Comparison of ENCODE assay signal across 18 cellular contexts in the genomic region with DNA sequence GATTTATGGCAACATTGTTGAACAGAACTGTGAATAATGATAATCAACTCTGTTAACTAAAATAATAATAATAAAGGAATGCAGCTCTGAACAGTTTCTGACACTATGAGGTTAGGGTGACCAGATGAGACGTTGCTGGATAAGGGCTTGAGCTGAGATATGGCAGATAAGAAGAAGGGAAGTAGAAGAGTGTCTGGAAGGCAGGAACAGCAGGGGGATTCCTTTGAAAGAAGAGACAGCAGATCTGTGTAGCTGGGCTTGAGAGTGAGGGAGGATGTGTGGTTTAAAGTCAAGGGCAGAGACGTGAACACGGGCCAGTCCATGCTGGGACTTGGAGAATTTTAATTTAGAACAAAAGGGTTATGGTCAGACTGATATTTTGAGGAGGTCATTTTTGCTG.
"Had no signal": no experiment of that assay in that cellular context is flagged by ENCODE, and none has a peak within 500 bp of the region (broad histone marks: within the 10 kb centered on the region; RNA-seq: fewer than 3 reads in every experiment).

No MANE protein-coding gene starts in this region.

- H3K9me3 ChIP-seq: colonic mucosa, heart right ventricle, suprapubic skin, thyroid gland had no signal

- H3K4me1 Mint-ChIP-seq: naive B cell; stimulated activated effector memory CD8-positive, alpha-beta T cell treated with anti-CD3 and anti-CD28 coated beads, Interleukin-12 subunit alpha, Interleukin-12 subunit beta, amount 100 ng/mL, for 72 hours had no signal

- H3K27me3 ChIP-seq: colonic mucosa, heart right ventricle, suprapubic skin, thyroid gland had no signal

- H3K9me3 Mint-ChIP-seq: stimulated activated effector memory CD8-positive, alpha-beta T cell treated with anti-CD3 and anti-CD28 coated beads, Interleukin-12 subunit alpha, Interleukin-12 subunit beta, amount 100 ng/mL, for 72 hours had no signal

- H3K4me3 ChIP-seq: colonic mucosa, heart right ventricle, lung, suprapubic skin, thyroid gland had no signal

- H3K27ac ChIP-seq: colonic mucosa, heart right ventricle, suprapubic skin, thyroid gland had no signal

- DNase-seq: colonic mucosa; dermis blood vessel endothelial cell; heart right ventricle; left colon; left ventricle myocardium superior; mesenchymal stem cell; naive B cell; right cardiac atrium; small intestine; stimulated activated CD4-positive, alpha-beta T cell treated with anti-CD3 and anti-CD28 coated beads, Interleukin-4, amount 100 ng/mL, for 1 hour; stimulated activated CD8-positive, alpha-beta memory T cell treated with anti-CD3 and anti-CD28 coated beads, Interleukin-4, amount 100 ng/mL, for 48 hours; stimulated activated naive CD8-positive, alpha-beta T cell treated with anti-CD3 and anti-CD28 coated beads, Interleukin-15, Interleukin-2, amounts not matched to agents 100 U/mL and 50 U/mL, for 24 hours; thyroid gland had no signal

- H3K27me3 Mint-ChIP-seq: type B pancreatic cell had no signal

- H3K4me1 ChIP-seq: colonic mucosa, heart right ventricle, suprapubic skin, thyroid gland had no signal

- H3K4me3 Mint-ChIP-seq: naive B cell; stimulated activated effector memory CD8-positive, alpha-beta T cell treated with anti-CD3 and anti-CD28 coated beads, Interleukin-12 subunit alpha, Interleukin-12 subunit beta, amount 100 ng/mL, for 72 hours; type B pancreatic cell had no signal

- H3K36me3 ChIP-seq: colonic mucosa, heart right ventricle, suprapubic skin, thyroid gland had no signal

- H3K36me3 Mint-ChIP-seq: naive B cell; stimulated activated effector memory CD8-positive, alpha-beta T cell treated with anti-CD3 and anti-CD28 coated beads, Interleukin-12 subunit alpha, Interleukin-12 subunit beta, amount 100 ng/mL, for 72 hours; type B pancreatic cell had no signal

- H3K27ac Mint-ChIP-seq: stimulated activated effector memory CD8-positive, alpha-beta T cell treated with anti-CD3 and anti-CD28 coated beads, Interleukin-12 subunit alpha, Interleukin-12 subunit beta, amount 100 ng/mL, for 72 hours; type B pancreatic cell had no signal

- ATAC-seq: esophagus mucosa; heart right ventricle; left colon; left ventricle myocardium superior; right cardiac atrium; stimulated activated effector memory CD8-positive, alpha-beta T cell treated with anti-CD3 and anti-CD28 coated beads, Interleukin-12 subunit alpha, Interleukin-12 subunit beta, amount 100 ng/mL, for 72 hours; stimulated activated naive CD8-positive, alpha-beta T cell treated with anti-CD3 and anti-CD28 coated beads, Interleukin-15, Interleukin-2, amounts not matched to agents 100 U/mL and 50 U/mL, for 24 hours had no signal
